Comparison of ENCODE assay signal across 8 cellular contexts in the genomic region with DNA sequence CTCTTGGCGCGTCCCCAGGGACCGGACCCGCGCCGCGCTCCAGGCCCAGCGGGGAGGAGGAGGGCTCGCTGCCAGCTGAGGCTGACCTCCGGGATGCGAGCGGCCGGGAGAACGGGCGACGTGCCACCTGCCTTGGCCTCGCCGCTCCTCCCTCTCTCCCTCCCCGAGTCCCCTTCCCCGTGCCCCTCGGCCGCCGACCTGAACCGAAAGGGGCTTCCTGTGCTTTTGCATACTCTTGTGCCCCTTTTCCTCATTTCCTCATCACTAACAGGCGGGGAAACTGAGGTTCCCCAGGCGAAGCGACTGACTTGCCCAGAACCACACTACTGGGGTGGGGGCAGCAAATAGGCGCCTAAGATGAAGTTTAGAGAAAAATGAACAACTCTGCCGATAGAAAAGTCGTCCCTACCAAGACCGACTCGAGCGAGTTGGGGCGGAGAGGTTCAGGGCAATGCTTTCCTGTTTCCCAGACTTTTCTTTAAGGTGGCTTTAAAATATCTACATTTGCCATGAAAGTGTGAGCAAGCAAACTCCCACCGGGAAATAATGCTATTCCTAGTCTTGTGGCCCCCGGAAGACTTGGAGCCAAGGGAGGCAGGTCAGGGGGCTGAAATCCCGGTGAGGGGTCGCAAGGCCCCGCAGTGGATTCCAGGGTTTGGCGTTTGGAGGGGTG. TPM values are rescaled to one million over a fixed set of nuclear protein-coding genes. Genes with fewer than 3 reads are reported as not detected.
DNase-seq lines count a peak whose midpoint lies in the region; ATAC-seq and TF ChIP-seq lines count a peak whose summit lies in the region.

No MANE protein-coding gene starts in this region.

- peaks cover 68% of the 10 kb centered on the region for H3K4me1 Mint-ChIP-seq in activated naive CD4-positive, alpha-beta T cell treated with anti-CD3 and anti-CD28 coated beads, Interleukin-2, amount 50 U/mL, for 24 hours

- H3K27me3 Mint-ChIP-seq in activated naive CD4-positive, alpha-beta T cell treated with anti-CD3 and anti-CD28 coated beads, Interleukin-2, amount 50 U/mL, for 24 hours = no peaks in the 10 kb centered on the region

- H3K27me3 ChIP-seq in DOHH2 (ENCODE audit: control insufficient read depth, low read length) (peaks cover 5% of the 10 kb centered on the region; the same call in 1 of the 2 replicates), Karpas-422 (ENCODE audit: low read length) (no peaks in the 10 kb centered on the region), right atrium auricular region (no peaks in the 10 kb centered on the region), skeletal muscle satellite cell (ENCODE audit: control insufficient read depth, insufficient read depth, low read length) (no peaks in the 10 kb centered on the region)

- H3K9me2 ChIP-seq in DOHH2 (replicated peaks; ENCODE audit: control insufficient read depth, low read length) (no peaks in the 10 kb centered on the region), Karpas-422 (replicated peaks; ENCODE audit: insufficient read depth, low read length) (no peaks in the 10 kb centered on the region)

- H3K4me2 ChIP-seq in DOHH2 (ENCODE audit: low read length) (peak overlapping the region; percentile 97), Karpas-422 (ENCODE audit: low read depth, low read length, poor library complexity, severe bottlenecking) (peak overlapping the region; percentile 100), skeletal muscle satellite cell (ENCODE audit: low read length) (peak overlapping the region; percentile 90)

- H3K36me3 ChIP-seq in DOHH2 (ENCODE audit: control insufficient read depth, low read length) = peaks cover 9% of the 10 kb centered on the region; the same call in 1 of the 2 replicates
- no peaks in the 10 kb centered on the region for H3K36me3 ChIP-seq in Karpas-422 (ENCODE audit: insufficient read depth, low read length)
- H3K36me3 ChIP-seq in right atrium auricular region = peaks cover 37% of the 10 kb centered on the region
- H3K36me3 ChIP-seq in skeletal muscle satellite cell (ENCODE audit: insufficient read depth, low read length) = peaks cover 36% of the 10 kb centered on the region

- H3K9ac ChIP-seq in Karpas-422 (ENCODE audit: low read length) (peak overlapping the region; percentile 96), skeletal muscle satellite cell (ENCODE audit: low read depth, low read length) (peak overlapping the region; percentile 99)

- H4K20me1 ChIP-seq in DOHH2 (ENCODE audit: control insufficient read depth, insufficient read depth, low read depth, low read length) (no peaks in the 10 kb centered on the region), Karpas-422 (ENCODE audit: insufficient read depth, low read depth, low read length) (peaks cover 3% of the 10 kb centered on the region; the same call in 1 of the 2 replicates)

- peak overlapping the region; percentile 97 for H3K27ac Mint-ChIP-seq in activated naive CD4-positive, alpha-beta T cell treated with anti-CD3 and anti-CD28 coated beads, Interleukin-2, amount 50 U/mL, for 24 hours

- H3K79me2 ChIP-seq in DOHH2 (ENCODE audit: control insufficient read depth, low read length) (peaks cover 5% of the 10 kb centered on the region; the same call in 1 of the 2 replicates), Karpas-422 (ENCODE audit: low read length) (peaks cover 4% of the 10 kb centered on the region; the same call in 1 of the 2 replicates)

- H3F3A ChIP-seq in DOHH2 (ENCODE audit: control insufficient read depth, insufficient read depth) = peaks cover 3% of the 10 kb centered on the region; the same call in 1 of the 2 replicates

- H3K9me3 Mint-ChIP-seq in activated naive CD4-positive, alpha-beta T cell treated with anti-CD3 and anti-CD28 coated beads, Interleukin-2, amount 50 U/mL, for 24 hours = no peaks in the 10 kb centered on the region

- H3K9me3 ChIP-seq in DOHH2 (ENCODE audit: control insufficient read depth, insufficient read depth, low read length) (no peaks in the 10 kb centered on the region), Karpas-422 (ENCODE audit: low read length) (no peaks in the 10 kb centered on the region), right atrium auricular region (no peaks in the 10 kb centered on the region), skeletal muscle satellite cell (replicated peaks; ENCODE audit: low read length) (no peaks in the 10 kb centered on the region)

- TF ChIP-seq CTCF in DOHH2 (IDR thresholded peaks at IDR 0.05; ENCODE audit: low read depth, low read length, poor library complexity, severe bottlenecking) = no peak
- no peak for TF ChIP-seq CTCF in right atrium auricular region (IDR thresholded peaks at IDR 0.05)

- H3K36me3 Mint-ChIP-seq in activated naive CD4-positive, alpha-beta T cell treated with anti-CD3 and anti-CD28 coated beads, Interleukin-2, amount 50 U/mL, for 24 hours = peaks cover 11% of the 10 kb centered on the region

- no peak for ATAC-seq in GM18498 (IDR thresholded peaks at IDR 0.05; ENCODE audit: unreplicated experiment)
- no peak for ATAC-seq in HG03139 (IDR thresholded peaks at IDR 0.05; ENCODE audit: unreplicated experiment)

- peak; percentile 58 for DNase-seq in Karpas-422
- no peak for DNase-seq in right atrium auricular region (ENCODE audit: low spot score)
- DNase-seq in OCI-M2 (lab: John Stamatoyannopoulos, UW; ENCODE audit: unreplicated experiment) = no peak

- peak overlapping the region; percentile 90 for H3K4me3 Mint-ChIP-seq in activated naive CD4-positive, alpha-beta T cell treated with anti-CD3 and anti-CD28 coated beads, Interleukin-2, amount 50 U/mL, for 24 hours

- H3K4me1 ChIP-seq in DOHH2 (ENCODE audit: control insufficient read depth, low read length) = peaks cover 22% of the 10 kb centered on the region
- peaks cover 25% of the 10 kb centered on the region for H3K4me1 ChIP-seq in Karpas-422 (ENCODE audit: low read length)
- H3K4me1 ChIP-seq in right atrium auricular region = peaks cover 0 to 53% of the 10 kb centered on the region in 2 donors
- peaks cover 50% of the 10 kb centered on the region for H3K4me1 ChIP-seq in skeletal muscle satellite cell (ENCODE audit: control insufficient read depth, insufficient read depth, low read length)

- H3K27ac ChIP-seq in DOHH2 (ENCODE audit: low read depth, low read length) (peak overlapping the region; percentile 35), Karpas-422 (ENCODE audit: low read length) (0 out of 2 replicates have a peak overlapping the region, but pooled peaks have one; percentile 29), right atrium auricular region (peak overlapping the region; percentile 93 to 97)

- H3K4me3 ChIP-seq in DOHH2 (ENCODE audit: low read length) (peak overlapping the region; percentile 82), Karpas-422 (ENCODE audit: low read length) (peak overlapping the region; percentile 96), right atrium auricular region (peak overlapping the region; percentile 80 to 87), skeletal muscle satellite cell (ENCODE audit: low read length) (peak overlapping the region; percentile 67)

- peak overlapping the region; percentile 97 for H2AFZ ChIP-seq in Karpas-422 (ENCODE audit: low read length)

RNA-seq across cellular contexts. Expression of gene DUSP1, which starts 0.6 kb away (rescaled TPM):
- total RNA-seq in Karpas-422 (2014; rRNA removed; shearing (Covaris generic); ENCODE audit: low replicate concordance) = 9.0 and 10.5 TPM in 2 replicates
- total RNA-seq in right atrium auricular region = 100 to 1,000 TPM; 804 to 819 TPM
- 204 and 438 TPM in 2 replicates for total RNA-seq in skeletal muscle satellite cell (2012; rRNA removed)

Comparison
In these comparisons a context has a peak if more than half of its experiments do, and no peak if none do; other contexts are left out.
1. H3K27ac ChIP-seq: peak in every context shown above with its lines; median percentile 95 in right atrium auricular region; 35 in DOHH2; 29 in Karpas-422.
2. RNA of gene DUSP1, which starts 0.6 kb away (total RNA-seq): 804 to 819 TPM in right atrium auricular region; 9.0 to 10.5 TPM in Karpas-422; every median in the first group is over 10 times any median in the second.
3. Peak in every context shown above with its lines, with median percentiles within 50 percentile points of each other: H3K4me2 ChIP-seq and H3K4me3 ChIP-seq.